Comparison of ENCODE assay signal across 24 cellular contexts in genomic region chr13:43238341-43239083, GRCh38.
DNase-seq lines count a peak whose midpoint lies in the region; ATAC-seq and TF ChIP-seq lines count a peak whose summit lies in the region.
"Had no signal": no experiment of that assay in that cellular context is flagged by ENCODE, and none has a peak within 500 bp of the region (broad histone marks: within the 10 kb centered on the region; RNA-seq: fewer than 3 reads in every experiment).

No MANE protein-coding gene starts in this region.

- no peaks in the 10 kb centered on the region for H3K4me1 Mint-ChIP-seq in endodermal cell
- peaks cover 7 to 17% of the 10 kb centered on the region in 2 donors for H3K4me1 Mint-ChIP-seq in stimulated activated naive B cell treated with anti-CD40 and anti-IgM and Interleukin-4, amounts not matched to agents 10 μg/mL and 1 μg/mL and 100 μg/mL, for 72 hours
- no peaks in the 10 kb centered on the region for H3K4me1 Mint-ChIP-seq in T-cell
- H3K4me1 Mint-ChIP-seq: CD4-positive, CD25-positive, alpha-beta regulatory T cell had no signal

- no peak for TF ChIP-seq POLR2A in IMR-90 (IDR thresholded peaks at IDR 0.05; ENCODE audit: low read depth, low read length)

- dilution Hi-C loops in IMR-90 (cut with HindIII; ENCODE audit: low sequenced_read_pairs, unreplicated experiment) = no loop called here

- no peak overlapping the region for H3K56ac ChIP-seq in IMR-90 (ENCODE audit: extremely low read depth, insufficient read depth, low read length)

- H2AK5ac ChIP-seq in IMR-90 (ENCODE audit: low read depth, low read length) = peak overlapping the region; percentile 30; the same call in 1 of the 2 replicates

- H2BK20ac ChIP-seq in IMR-90 (ENCODE audit: low read depth, low read length) = no peak overlapping the region; the same call in 1 of the 2 replicates

- H3K27me3 ChIP-seq in IMR-90 (ENCODE audit: control insufficient read depth, insufficient read depth, low read length) = no peaks in the 10 kb centered on the region
- no peaks in the 10 kb centered on the region for H3K27me3 ChIP-seq in endodermal cell (ENCODE audit: control insufficient read depth, insufficient read depth, low read length, poor library complexity, severe bottlenecking)

- H3K4me2 ChIP-seq in IMR-90 (ENCODE audit: low read depth, low read length) = no peak overlapping the region

- no peak overlapping the region for H3K14ac ChIP-seq in IMR-90 (replicated peaks; ENCODE audit: low read depth, low read length)

- no peak overlapping the region for H3K23ac ChIP-seq in IMR-90 (ENCODE audit: low read depth, low read length)

- H3K18ac ChIP-seq in IMR-90 (ENCODE audit: low read depth, low read length) = no peak overlapping the region

- no peak for TF ChIP-seq RAD21 in IMR-90 (IDR thresholded peaks at IDR 0.05; ENCODE audit: low read length)

- no peaks in the 10 kb centered on the region for H3K36me3 ChIP-seq in IMR-90 (ENCODE audit: control insufficient read depth, insufficient read depth, low read length)
- no peaks in the 10 kb centered on the region for H3K36me3 ChIP-seq in endodermal cell (ENCODE audit: control insufficient read depth, insufficient read depth, low read length)

- no peak overlapping the region for H2BK15ac ChIP-seq in IMR-90 (ENCODE audit: low read depth, low read length)

- in situ Hi-C loops in IMR-90 (cut with MboI; ENCODE audit: low sequenced_read_pairs) = no loop called here

- no peaks in the 10 kb centered on the region for H3K9me3 ChIP-seq in IMR-90 (ENCODE audit: control insufficient read depth, insufficient read depth, low read length)
- no peaks in the 10 kb centered on the region for H3K9me3 ChIP-seq in endodermal cell (ENCODE audit: control insufficient read depth, low read length)

- TF ChIP-seq CTCF in IMR-90 (conservative IDR thresholded peaks at IDR 0.05; ENCODE audit: low read depth, low read length) = no peak
- TF ChIP-seq CTCF in endodermal cell (conservative IDR thresholded peaks at IDR 0.05) = peak; percentile 56

- no TSS peak for BruUV-seq in IMR-90 (replicated peaks; lab: Mats Ljungman, UMichigan)

- H4K8ac ChIP-seq in IMR-90 (ENCODE audit: low read depth in 2 of 2, low read length in 2 of 2) = no peak overlapping the region

- H3K27me3 Mint-ChIP-seq in endodermal cell (ENCODE audit: insufficient read depth) = no peaks in the 10 kb centered on the region
- peaks cover 4 to 5% of the 10 kb centered on the region in 2 donors for H3K27me3 Mint-ChIP-seq in stimulated activated naive B cell treated with anti-CD40 and anti-IgM and Interleukin-4, amounts not matched to agents 10 μg/mL and 1 μg/mL and 100 μg/mL, for 72 hours
- H3K27me3 Mint-ChIP-seq in T-cell = peaks cover 2 to 5% of the 10 kb centered on the region in 2 donors

- H3K4ac ChIP-seq in IMR-90 (ENCODE audit: low read depth, low read length) = no peak overlapping the region

- no peak overlapping the region for H2AK9ac ChIP-seq in IMR-90 (replicated peaks; ENCODE audit: low read depth, low read length, poor library complexity)

- H3K27ac Mint-ChIP-seq in endodermal cell (no peak overlapping the region), T-cell (no peak overlapping the region)
- peak overlapping the region; percentile 39 for H3K27ac Mint-ChIP-seq in stimulated activated naive B cell treated with anti-CD40 and anti-IgM and Interleukin-4, amounts not matched to agents 10 μg/mL and 1 μg/mL and 100 μg/mL, for 72 hours
- H3K27ac Mint-ChIP-seq: B cell; CD4-positive, CD25-positive, alpha-beta regulatory T cell; T-helper 1 cell treated with Interleukin-12 subunit alpha and Interleukin-12 subunit beta and Interleukin-4 antibody, amounts not matched to agents 30 μg/mL and 1 μg/mL, for 36 hours had no signal

- H3K4me3 Mint-ChIP-seq in endodermal cell (no peak overlapping the region), T-cell (no peak overlapping the region)
- H3K4me3 Mint-ChIP-seq in stimulated activated naive B cell treated with anti-CD40 and anti-IgM and Interleukin-4, amounts not matched to agents 10 μg/mL and 1 μg/mL and 100 μg/mL, for 72 hours = no peak overlapping the region
- H3K4me3 Mint-ChIP-seq: B cell; CD4-positive, CD25-positive, alpha-beta regulatory T cell; T-helper 1 cell treated with Interleukin-12 subunit alpha and Interleukin-12 subunit beta and Interleukin-4 antibody, amounts not matched to agents 30 μg/mL and 1 μg/mL, for 36 hours had no signal

- H3K27ac ChIP-seq in IMR-90 (ENCODE audit: insufficient read depth, low read length) = no peak overlapping the region
- no peak overlapping the region for H3K27ac ChIP-seq in endodermal cell (ENCODE audit: low read depth, low read length)
- H3K27ac ChIP-seq: 22Rv1 had no signal

- no peak overlapping the region for H4K5ac ChIP-seq in IMR-90 (ENCODE audit: low read depth, low read length)

- H3K36me3 Mint-ChIP-seq in endodermal cell (ENCODE audit: low read depth) = no peaks in the 10 kb centered on the region
- no peaks in the 10 kb centered on the region for H3K36me3 Mint-ChIP-seq in stimulated activated naive B cell treated with anti-CD40 and anti-IgM and Interleukin-4, amounts not matched to agents 10 μg/mL and 1 μg/mL and 100 μg/mL, for 72 hours
- no peaks in the 10 kb centered on the region for H3K36me3 Mint-ChIP-seq in T-cell
- H3K36me3 Mint-ChIP-seq: CD4-positive, CD25-positive, alpha-beta regulatory T cell had no signal

- ATAC-seq in IMR-90 (ENCODE audit: low read depth) (no peak), HG03025 (IDR thresholded peaks at IDR 0.05; ENCODE audit: low FRiP score, unreplicated experiment) (no peak), T-cell (replicated peaks in 1 of 4) (no peak)
- ATAC-seq in stimulated activated naive B cell treated with anti-CD40 and anti-IgM and Interleukin-4, amounts not matched to agents 10 μg/mL and 1 μg/mL and 100 μg/mL, for 72 hours (replicated peaks) = no peak
- ATAC-seq: HCT116 had no signal

- no peak overlapping the region for H4K91ac ChIP-seq in IMR-90 (ENCODE audit: insufficient read depth, low read depth, low read length)

- intact Hi-C loops in IMR-90 (cut with micrococcal nuclease) = no loop called here

- H3K9ac ChIP-seq in IMR-90 (ENCODE audit: low read depth, low read length) = no peak overlapping the region
- no peak overlapping the region for H3K9ac ChIP-seq in endodermal cell (ENCODE audit: extremely low read depth, low read length, poor library complexity, severe bottlenecking)

- H3K79me1 ChIP-seq in IMR-90 (ENCODE audit: low read depth in 1 of 2, low read length in 2 of 2) = no peaks in the 10 kb centered on the region

- H3K4me3 ChIP-seq in IMR-90 (ENCODE audit: insufficient read depth, low read depth, low read length) (no peak overlapping the region), endodermal cell (ENCODE audit: low read length) (no peak overlapping the region)

- DNase-seq in NCI-H146 (lab: John Stamatoyannopoulos, UW) = peak; percentile 7
- DNase-seq in NCI-H146 treated with DMSO at 0.1 percent for 48 hours (lab: John Stamatoyannopoulos, UW; ENCODE audit: unreplicated experiment) = no peak
- no peak for DNase-seq in IMR-90
- no peak for DNase-seq in endodermal cell
- DNase-seq in stimulated activated naive B cell treated with anti-CD40 and anti-IgM and Interleukin-4, amounts not matched to agents 10 μg/mL and 1 μg/mL and 100 μg/mL, for 72 hours = no peak
- DNase-seq in T-cell = no peak
- no peak for DNase-seq in hepatic stellate cell (ENCODE audit: low spot score)
- DNase-seq: CD4-positive, CD25-positive, alpha-beta regulatory T cell; COR-L47; DMS 273 treated with DMSO at 0.1 percent for 48 hours; DND-41; Kasumi-1; MM.1S; NCI-H1092; NCI-H1436 treated with DMSO at 0.1 percent for 48 hours; NCI-H2081; NCI-H748 treated with DMSO at 0.1 percent for 48 hours; NK-92 treated with Interleukin-12 subunit alpha and Interleukin-12 subunit beta, amount 100 ng/mL, for 24 hours; Right ventricle myocardium superior had no signal

- H3K9me3 Mint-ChIP-seq in endodermal cell (no peaks in the 10 kb centered on the region), T-cell (no peaks in the 10 kb centered on the region)
- no peaks in the 10 kb centered on the region for H3K9me3 Mint-ChIP-seq in stimulated activated naive B cell treated with anti-CD40 and anti-IgM and Interleukin-4, amounts not matched to agents 10 μg/mL and 1 μg/mL and 100 μg/mL, for 72 hours
- H3K9me3 Mint-ChIP-seq: CD4-positive, CD25-positive, alpha-beta regulatory T cell; T-helper 1 cell treated with Interleukin-12 subunit alpha and Interleukin-12 subunit beta and Interleukin-4 antibody, amounts not matched to agents 30 μg/mL and 1 μg/mL, for 36 hours had no signal

- H2BK5ac ChIP-seq in IMR-90 (ENCODE audit: low read depth, low read length, poor library complexity, severe bottlenecking) = no peak overlapping the region

- no CpG with 5 or more reads among the region's 2 CpGs for WGBS in IMR-90 (ENCODE audit: extremely low coverage in 2 of 2, insufficient read length in 1 of 2), 2 experiments
- WGBS in endodermal cell (ENCODE audit: insufficient coverage in 1 of 2, insufficient read length in 1 of 2), 2 experiments = 94 to 100% methylated on average over 1 to 2 of the region's 2 CpGs

- no peak overlapping the region for H2AFZ ChIP-seq in IMR-90 (replicated peaks; ENCODE audit: low read length, poor library complexity)

- H3K4me1 ChIP-seq in IMR-90 (ENCODE audit: control insufficient read depth, insufficient read depth, low read length) (no peaks in the 10 kb centered on the region), endodermal cell (ENCODE audit: control insufficient read depth, insufficient read depth, low read length) (no peaks in the 10 kb centered on the region)

- CTCF ChIA-PET in IMR-90 (lab: Yijun Ruan, JAX) (no interaction called here), T-cell (lab: Charles Lee) (no interaction called here)

- peak overlapping the region; percentile 57 for H2BK120ac ChIP-seq in IMR-90 (ENCODE audit: low read depth, low read length)

- no peaks in the 10 kb centered on the region; the same call in 1 of the 2 replicates for H3K9me1 ChIP-seq in IMR-90 (ENCODE audit: insufficient read depth, low read length)

- POLR2A ChIA-PET in IMR-90 (lab: Charles Lee; ENCODE audit: unreplicated experiment) (no interaction called here), T-cell (lab: Charles Lee) (no interaction called here)

- no peaks in the 10 kb centered on the region for H4K20me1 ChIP-seq in IMR-90 (ENCODE audit: insufficient read depth, low read length)

TF ChIP-seq in IMR-90, 13 proteins besides CTCF, POLR2A, EP300 and RAD21 (continues in another document):
- TF ChIP-seq MAZ (IDR thresholded peaks at IDR 0.05; ENCODE audit: borderline replicate concordance, low read depth, low read length) (no peak), MAFK (IDR thresholded peaks at IDR 0.05; ENCODE audit: low read depth, low read length) (no peak), ELK1 (IDR thresholded peaks at IDR 0.05; ENCODE audit: borderline replicate concordance, low read depth, low read length) (no peak)
